In genomic region chr2:161269111-161269510, GRCh38 we compare ENCODE assay signal across 4 cellular contexts.
"Had no signal": no experiment of that assay in that cellular context is flagged by ENCODE, and none has a peak within 500 bp of the region (broad histone marks: within the 10 kb centered on the region; RNA-seq: fewer than 3 reads in every experiment).

No MANE protein-coding gene starts in this region.

- H3K4me3 ChIP-seq: GM23338 had no signal

- DNase-seq: H9, HCEC 1CT, IMR-90 had no signal

- H3K4me2 ChIP-seq: GM23338 had no signal

- H2AFZ ChIP-seq: GM23338 had no signal

- ATAC-seq: GM23338 had no signal
